Comparison of ENCODE assay signal across 1 cellular context in genomic region chr10:24706479-24707118, GRCh38.
TF ChIP-seq lines count a peak whose summit lies in the region.

No MANE protein-coding gene starts in this region.

TF ChIP-seq in GM23338, 12 proteins besides CTCF, POLR2A, EP300 and RAD21 (continued from another document):
- no peak for TF ChIP-seq ZNF462 (CRISPR knock-in tag; IDR thresholded peaks at IDR 0.05)
- TF ChIP-seq JUNB (IDR thresholded peaks at IDR 0.05; ENCODE audit: unreplicated experiment) = no peak
- TF ChIP-seq POLR2AphosphoS5 (IDR thresholded peaks at IDR 0.05; ENCODE audit: low read depth) = no peak
